Comparison of ENCODE assay signal across 1 cellular context in genomic region chr15:63312286-63312685, GRCh38.
TF ChIP-seq lines count a peak whose summit lies in the region.

No MANE protein-coding gene starts in this region.

TF ChIP-seq in GM23338, 12 proteins besides CTCF, POLR2A, EP300 and RAD21:
- TF ChIP-seq ZNF462 (CRISPR knock-in tag; IDR thresholded peaks at IDR 0.05) (0 out of 2 replicates have a peak, but pooled peaks have one; percentile 16), NANOG (IDR thresholded peaks at IDR 0.05; ENCODE audit: borderline replicate concordance) (0 out of 2 replicates have a peak, but pooled peaks have one; percentile 22), EZH2phosphoT487 (IDR thresholded peaks at IDR 0.05; ENCODE audit: unreplicated experiment) (no peak), CREB1 (CRISPR knock-in tag; IDR thresholded peaks at IDR 0.05; ENCODE audit: low read depth) (no peak), STAT1 (IDR thresholded peaks at IDR 0.05; ENCODE audit: unreplicated experiment) (no peak)
TF ChIP-seq in GM23338: peak in this region for 2.
